ENCODE assay signal across 19 cellular contexts in the genomic region with DNA sequence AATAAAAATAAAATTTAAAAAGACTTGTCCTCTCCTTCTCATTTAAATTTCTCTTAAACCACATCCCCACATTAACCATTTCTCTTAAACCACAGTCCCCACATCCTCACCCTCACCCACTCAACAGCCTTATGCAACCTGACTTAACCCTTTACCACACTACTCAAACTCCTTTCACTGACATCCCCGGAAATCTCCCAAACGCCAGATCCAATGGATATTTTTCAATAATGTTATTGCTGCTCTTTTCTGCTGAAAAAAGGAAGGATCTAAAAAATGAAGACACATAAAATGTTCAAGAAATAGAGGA. TPM values are rescaled to one million over a fixed set of nuclear protein-coding genes. Genes with fewer than 3 reads are reported as not detected.
DNase-seq lines count a peak whose midpoint lies in the region; ATAC-seq lines count a peak whose summit lies in the region.
"Had no signal": no experiment of that assay in that cellular context is flagged by ENCODE, and none has a peak within 500 bp of the region (broad histone marks: within the 10 kb centered on the region; RNA-seq: fewer than 3 reads in every experiment).

No MANE protein-coding gene starts in this region.

- H3K4me3 Mint-ChIP-seq in immature natural killer cell: no peak overlapping the region
- H3K4me3 Mint-ChIP-seq: dendritic cell treated with granulocyte-macrophage colony-stimulating factor and Interleukin-4, amounts not matched to agents 40 ng/mL and 50 ng/mL, for 4 days; nephron had no signal

- peaks cover 0 to 4% (median 0%) of the 10 kb centered on the region in 3 donors for H3K36me3 Mint-ChIP-seq in immature natural killer cell

- ATAC-seq in GM18873 (IDR thresholded peaks at IDR 0.05; ENCODE audit: low FRiP score, unreplicated experiment): no peak
- ATAC-seq: HepG2 had no signal

- H3K27me3 Mint-ChIP-seq in immature natural killer cell (ENCODE audit: low read depth in 3 of 3): peaks cover 2 to 10% (median 7%) of the 10 kb centered on the region in 3 donors

- H3K9me3 Mint-ChIP-seq in immature natural killer cell: no peaks in the 10 kb centered on the region
- H3K9me3 Mint-ChIP-seq: dendritic cell treated with granulocyte-macrophage colony-stimulating factor and Interleukin-4, amounts not matched to agents 40 ng/mL and 50 ng/mL, for 4 days; nephron had no signal

- DNase-seq in CD1c-positive myeloid dendritic cell (ENCODE audit: extremely low spot score) (peak; percentile 24), KBM-7 (peak; percentile 63), SW480 (ENCODE audit: low spot score) (peak; percentile 6), immature natural killer cell (peak; percentile 26 to 52 (median 37)), SW 1271 (lab: John Stamatoyannopoulos, UW) (no peak), NCI-H2171 (lab: John Stamatoyannopoulos, UW) (no peak), DMS114 treated with DMSO at 0.1 percent for 48 hours (lab: John Stamatoyannopoulos, UW; ENCODE audit: unreplicated experiment) (no peak)
- DNase-seq: mammary epithelial cell, MM.1S, NCI-H1930, stomach, trophoblast cell had no signal

- H3K4me1 Mint-ChIP-seq in immature natural killer cell: no peaks in the 10 kb centered on the region

- in situ Hi-C loops in KBM-7 (cut with MboI; ENCODE audit: low pct_unique_long_range_greater_than_20kb, low sequenced_read_pairs): no loop called here

- no peak overlapping the region for H3K27ac Mint-ChIP-seq in immature natural killer cell
- H3K27ac Mint-ChIP-seq: dendritic cell treated with granulocyte-macrophage colony-stimulating factor and Interleukin-4, amounts not matched to agents 40 ng/mL and 50 ng/mL, for 4 days; nephron had no signal

RNA-seq across cellular contexts. Expression of a gene that starts 54.2 kb away (rescaled TPM):
- polyA plus RNA-seq in immature natural killer cell: 1 to 10 TPM; 1.3 to 1.6 (median 1.4) TPM

RNA-seq across cellular contexts. Expression of a gene that starts 55.6 kb away (rescaled TPM):
- polyA plus RNA-seq in immature natural killer cell: not detected
- polyA plus RNA-seq: adipose tissue, hepatocyte, HepG2, keratinocyte, mammary epithelial cell, stomach had no signal

Comparison
In these comparisons a context has a peak if more than half of its experiments do, and no peak if none do; other contexts are left out.
1. DNase-seq: peak in CD1c-positive myeloid dendritic cell (single experiment), KBM-7 (single experiment), SW480 (single experiment) and immature natural killer cell (3 of 3); none in SW 1271 (0 of 2), NCI-H2171 (single experiment) and DMS114 treated with DMSO at 0.1 percent for 48 hours (single experiment).